36 cellular contexts compared by ENCODE assay signal in the genomic region with DNA sequence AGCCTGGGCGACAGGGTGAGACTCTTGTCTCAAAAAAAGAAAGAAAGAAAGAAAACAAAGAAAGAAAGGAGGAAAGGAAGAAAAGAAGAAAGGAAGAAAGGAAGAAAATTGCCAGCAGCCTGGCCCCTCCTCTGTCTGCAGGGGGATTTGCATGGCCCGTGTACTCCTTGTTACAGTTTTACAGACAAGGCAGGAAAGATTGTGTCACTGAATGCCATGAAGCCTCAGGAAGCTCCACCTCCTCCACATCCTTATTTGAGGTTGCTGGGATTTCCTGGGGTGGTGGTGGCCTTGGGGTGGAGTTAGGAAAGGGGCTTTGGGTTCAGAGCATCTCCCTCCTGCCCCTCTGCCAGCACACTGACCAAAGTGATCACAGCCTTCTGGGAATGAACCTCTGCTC. TPM values are rescaled to one million over a fixed set of nuclear protein-coding genes. Genes with fewer than 3 reads are reported as not detected.
DNase-seq lines count a peak whose midpoint lies in the region; ATAC-seq, FAIRE-seq and TF ChIP-seq lines count a peak whose summit lies in the region.
"Had no signal": no experiment of that assay in that cellular context is flagged by ENCODE, and none has a peak within 500 bp of the region (broad histone marks: within the 10 kb centered on the region; RNA-seq: fewer than 3 reads in every experiment).

No MANE protein-coding gene starts in this region.

- no peak overlapping the region for H3K4me3 ChIP-seq in BLaER1
- no peak overlapping the region for H3K4me3 ChIP-seq in K562
- no peak overlapping the region for H3K4me3 ChIP-seq in HepG2 (replicated peaks in 1 of 3; ENCODE audit: insufficient read depth in 1 of 3, low read depth in 2 of 3, low read length in 3 of 3)
- no peak overlapping the region for H3K4me3 ChIP-seq in CD4-positive, alpha-beta memory T cell (ENCODE audit: low read length in 2 of 2)
- no peak overlapping the region for H3K4me3 ChIP-seq in Karpas-422 (ENCODE audit: low read length)
- H3K4me3 ChIP-seq: coronary artery, esophagus muscularis mucosa, left lung, PC-9, psoas muscle, thyroid gland had no signal

- no peak overlapping the region for H2AFZ ChIP-seq in K562 (ENCODE audit: low read depth, low read length)
- no peak overlapping the region for H2AFZ ChIP-seq in HepG2 (ENCODE audit: low read length)
- no peak overlapping the region for H2AFZ ChIP-seq in Karpas-422 (ENCODE audit: low read length)
- H2AFZ ChIP-seq: PC-9 had no signal

- no peak overlapping the region for H3K27ac ChIP-seq in BLaER1
- H3K27ac ChIP-seq in K562 (ENCODE audit: extremely low read depth, low read depth, low read length), result no peak overlapping the region
- no peak overlapping the region for H3K27ac ChIP-seq in HepG2 (ENCODE audit: extremely low read length, insufficient read depth, low read length)
- H3K27ac ChIP-seq in CD4-positive, alpha-beta memory T cell (ENCODE audit: low read depth, low read length), result no peak overlapping the region
- no peak overlapping the region for H3K27ac ChIP-seq in Karpas-422 (ENCODE audit: low read length)
- H3K27ac ChIP-seq: coronary artery, esophagus muscularis mucosa, foreskin keratinocyte, left lung, PC-9, psoas muscle, thyroid gland had no signal

- H3K9me3 Mint-ChIP-seq in CD4-positive, alpha-beta memory T cell, result peaks cover 0 to 1% (median 0%) of the 10 kb centered on the region in 8 donors
- H3K9me3 Mint-ChIP-seq: CD8-positive, alpha-beta memory T cell; effector memory CD8-positive, alpha-beta T cell; mesothelial cell of epicardium; stimulated activated naive CD8-positive, alpha-beta T cell treated with anti-CD3 and anti-CD28 coated beads, Interleukin-15, amount 100 ng/mL, for 72 hours; T-helper 2 cell treated with Interferon-gamma antibody and Interleukin-4, amounts not matched to agents 5 μg/mL and 100 μg/mL, for 36 hours; WTC11 had no signal

- no peak overlapping the region for H3K4me3 Mint-ChIP-seq in CD4-positive, alpha-beta memory T cell
- H3K4me3 Mint-ChIP-seq: CD8-positive, alpha-beta memory T cell; effector memory CD8-positive, alpha-beta T cell; mesothelial cell of epicardium; naive B cell; stimulated activated naive CD8-positive, alpha-beta T cell treated with anti-CD3 and anti-CD28 coated beads, Interleukin-15, amount 100 ng/mL, for 72 hours; T-helper 2 cell treated with Interferon-gamma antibody and Interleukin-4, amounts not matched to agents 5 μg/mL and 100 μg/mL, for 36 hours; WTC11 had no signal

- intact Hi-C loops in K562 (cut with micrococcal nuclease), result no loop called here
- intact Hi-C loops in HepG2 (cut with micrococcal nuclease; ENCODE audit: unreplicated experiment), result no loop called here
- intact Hi-C loops in CD4-positive, alpha-beta memory T cell (cut with micrococcal nuclease), result no loop called here

- no peak for TF ChIP-seq EP300 in K562 (IDR thresholded peaks at IDR 0.05; ENCODE audit: low read length)
- TF ChIP-seq EP300 in HepG2 (IDR thresholded peaks at IDR 0.05; ENCODE audit: low read depth in 2 of 2, low read length in 2 of 2), result no peak
- no peak for TF ChIP-seq EP300 in HepG2 (CRISPR knock-in tag; IDR thresholded peaks at IDR 0.05; ENCODE audit: borderline replicate concordance)

- no peaks in the 10 kb centered on the region for H3K79me2 ChIP-seq in K562 (ENCODE audit: control insufficient read depth, insufficient read depth, low read length)
- H3K79me2 ChIP-seq in HepG2 (ENCODE audit: insufficient read depth, low read length), result no peaks in the 10 kb centered on the region
- no peaks in the 10 kb centered on the region for H3K79me2 ChIP-seq in Karpas-422 (ENCODE audit: low read length)

- H3K4me1 Mint-ChIP-seq in CD4-positive, alpha-beta memory T cell, result peaks cover 0 to 4% (median 0%) of the 10 kb centered on the region in 4 donors
- H3K4me1 Mint-ChIP-seq: stimulated activated naive CD8-positive, alpha-beta T cell treated with anti-CD3 and anti-CD28 coated beads, Interleukin-15, amount 100 ng/mL, for 72 hours had no signal

- in situ Hi-C loops in K562 (cut with MboI), result no loop called here
- in situ Hi-C loops in HepG2 (cut with HindIII; ENCODE audit: extremely low pct_ligation_motif_present, low pct_unique_long_range_greater_than_20kb), result no loop called here

- H4K20me1 ChIP-seq in BLaER1, result no peaks in the 10 kb centered on the region
- no peaks in the 10 kb centered on the region for H4K20me1 ChIP-seq in K562 (replicated peaks; ENCODE audit: control insufficient read depth, insufficient read depth, low read length)
- no peaks in the 10 kb centered on the region for H4K20me1 ChIP-seq in HepG2 (ENCODE audit: insufficient read depth, low read length)
- H4K20me1 ChIP-seq in Karpas-422 (ENCODE audit: insufficient read depth, low read depth, low read length), result no peaks in the 10 kb centered on the region

- H3K36me3 ChIP-seq in BLaER1 (no peaks in the 10 kb centered on the region), K562 (ENCODE audit: control insufficient read depth, insufficient read depth, low read length) (no peaks in the 10 kb centered on the region), HepG2 (replicated peaks in 1 of 2; ENCODE audit: control insufficient read depth in 1 of 2, insufficient read depth in 2 of 2, low read length in 2 of 2) (no peaks in the 10 kb centered on the region), Karpas-422 (ENCODE audit: insufficient read depth, low read length) (no peaks in the 10 kb centered on the region)
- H3K36me3 ChIP-seq in CD4-positive, alpha-beta memory T cell (ENCODE audit: insufficient read depth, low read length), result no peaks in the 10 kb centered on the region
- H3K36me3 ChIP-seq: esophagus muscularis mucosa, left lung, thyroid gland had no signal

- no TSS peak for BruUV-seq in K562 (replicated peaks; lab: Mats Ljungman, UMichigan)
- BruUV-seq in HepG2 (replicated peaks; lab: Mats Ljungman, UMichigan), result no TSS peak

- TF ChIP-seq POLR2A in K562 (conservative IDR thresholded peaks at IDR 0.05) (no peak), HepG2 (IDR thresholded peaks at IDR 0.05; ENCODE audit: insufficient read depth in 1 of 2, low read depth in 2 of 2, low read length in 2 of 2) (no peak)

- no peak for TF ChIP-seq RAD21 in K562 (CRISPR knock-in tag; conservative IDR thresholded peaks at IDR 0.05 in 1 of 2, IDR thresholded peaks at IDR 0.05 in 1 of 2)
- no peak for TF ChIP-seq RAD21 in HepG2 (CRISPR knock-in tag; IDR thresholded peaks at IDR 0.05)

- H3K4me1 ChIP-seq in BLaER1 (peaks cover 60% of the 10 kb centered on the region), K562 (replicated peaks in 1 of 2; ENCODE audit: control insufficient read depth in 2 of 2, insufficient read depth in 2 of 2, low read length in 2 of 2) (no peaks in the 10 kb centered on the region; a peak in 1 of 5 replicates), HepG2 (ENCODE audit: insufficient read depth, low read length) (peaks cover 7% of the 10 kb centered on the region; the same call in 1 of the 2 replicates), Karpas-422 (ENCODE audit: low read length) (peaks cover 12% of the 10 kb centered on the region)
- H3K4me1 ChIP-seq in CD4-positive, alpha-beta memory T cell (ENCODE audit: insufficient read depth, low read length), result no peaks in the 10 kb centered on the region
- H3K4me1 ChIP-seq: foreskin keratinocyte, psoas muscle had no signal

- H3K9me3 ChIP-seq in BLaER1 (no peaks in the 10 kb centered on the region), K562 (replicated peaks; ENCODE audit: control insufficient read depth, insufficient read depth, low read depth, low read length) (no peaks in the 10 kb centered on the region), HepG2 (ENCODE audit: low read length) (no peaks in the 10 kb centered on the region), Karpas-422 (ENCODE audit: low read length) (no peaks in the 10 kb centered on the region)
- no peaks in the 10 kb centered on the region for H3K9me3 ChIP-seq in CD4-positive, alpha-beta memory T cell (ENCODE audit: control insufficient read depth in 1 of 2, low read length in 2 of 2)
- H3K9me3 ChIP-seq: esophagus muscularis mucosa, left lung, psoas muscle, thyroid gland had no signal

- CTCF ChIA-PET in K562 (lab: Yijun Ruan, JAX; ENCODE audit: low intra/inter-chr PET ratio) (no interaction called here), HepG2 (lab: Yijun Ruan, JAX; ENCODE audit: low intra/inter-chr PET ratio, low total read pairs) (no interaction called here)
- CTCF ChIA-PET in CD4-positive, alpha-beta memory T cell (lab: Charles Lee; ENCODE audit: partially characterized antibody), result no interaction called here

- H3K36me3 Mint-ChIP-seq in CD4-positive, alpha-beta memory T cell, result no peaks in the 10 kb centered on the region
- H3K36me3 Mint-ChIP-seq: CD8-positive, alpha-beta memory T cell; mesothelial cell of epicardium; naive B cell; WTC11 had no signal

- H3K9ac ChIP-seq in BLaER1 (no peak overlapping the region), K562 (ENCODE audit: insufficient read depth in 1 of 2, low read depth in 2 of 2, low read length in 2 of 2) (no peak overlapping the region), HepG2 (ENCODE audit: insufficient read depth, low read depth, low read length) (no peak overlapping the region), Karpas-422 (ENCODE audit: low read length) (no peak overlapping the region)

- FAIRE-seq in K562 (lab: Jason Lieb, UNC) (no peak), HepG2 (lab: Jason Lieb, UNC) (peak; percentile 40)
- FAIRE-seq: A204.1, bronchial epithelial cell had no signal

- ATAC-seq in K562 (0 out of 3 replicates have a peak, but pooled peaks have one; percentile 28), HepG2 (peak; percentile 61), GM21529 (IDR thresholded peaks at IDR 0.05; ENCODE audit: unreplicated experiment) (no peak)
- ATAC-seq: effector memory CD8-positive, alpha-beta T cell; foreskin keratinocyte; HCT116; left lung; psoas muscle; Right ventricle myocardium inferior; SK-N-SH treated with all-trans-retinoic acid at 6 μM for 48 hours; stimulated activated naive CD8-positive, alpha-beta T cell treated with anti-CD3 and anti-CD28 coated beads, Interleukin-15, amount 100 ng/mL, for 72 hours; WTC11 had no signal

- no peaks in the 10 kb centered on the region for H3K9me2 ChIP-seq in Karpas-422 (replicated peaks; ENCODE audit: insufficient read depth, low read length)

- POLR2A ChIA-PET in K562 (lab: Yijun Ruan, JAX), result interaction anchor here (0.6 kb wide), 1 partner anchor 161 kb away, joined by 3 read pairs; no protein-coding TSS in a partner anchor
- POLR2A ChIA-PET in HepG2 (lab: Yijun Ruan, JAX), result no interaction called here
- POLR2A ChIA-PET in CD4-positive, alpha-beta memory T cell (lab: Charles Lee; ENCODE audit: partially characterized antibody), result no interaction called here

- H3K27me3 Mint-ChIP-seq in CD4-positive, alpha-beta memory T cell, result no peaks in the 10 kb centered on the region
- H3K27me3 Mint-ChIP-seq: CD8-positive, alpha-beta memory T cell; effector memory CD8-positive, alpha-beta T cell; naive B cell; stimulated activated naive CD8-positive, alpha-beta T cell treated with anti-CD3 and anti-CD28 coated beads, Interleukin-15, amount 100 ng/mL, for 72 hours had no signal

- H3K27ac Mint-ChIP-seq in CD4-positive, alpha-beta memory T cell, result no peak overlapping the region
- H3K27ac Mint-ChIP-seq: CD8-positive, alpha-beta memory T cell; effector memory CD8-positive, alpha-beta T cell; mesothelial cell of epicardium; naive B cell; stimulated activated naive CD8-positive, alpha-beta T cell treated with anti-CD3 and anti-CD28 coated beads, Interleukin-15, amount 100 ng/mL, for 72 hours; T-helper 2 cell treated with Interferon-gamma antibody and Interleukin-4, amounts not matched to agents 5 μg/mL and 100 μg/mL, for 36 hours; WTC11 had no signal

- no peaks in the 10 kb centered on the region for H3K27me3 ChIP-seq in BLaER1
- no peaks in the 10 kb centered on the region; a peak in 1 of 5 replicates for H3K27me3 ChIP-seq in K562 (ENCODE audit: control insufficient read depth in 2 of 2, insufficient read depth in 2 of 2, low read length in 2 of 2)
- no peaks in the 10 kb centered on the region for H3K27me3 ChIP-seq in HepG2 (ENCODE audit: control insufficient read depth in 1 of 2, insufficient read depth in 2 of 2, low read length in 2 of 2)
- no peaks in the 10 kb centered on the region for H3K27me3 ChIP-seq in CD4-positive, alpha-beta memory T cell (ENCODE audit: insufficient read depth, low read length)
- H3K27me3 ChIP-seq in Karpas-422 (ENCODE audit: low read length), result no peaks in the 10 kb centered on the region
- H3K27me3 ChIP-seq: esophagus muscularis mucosa, foreskin keratinocyte, left lung, thyroid gland had no signal

- no peaks in the 10 kb centered on the region for H3K9me1 ChIP-seq in K562 (ENCODE audit: control insufficient read depth, insufficient read depth, low read length)

- WGBS in K562 (ENCODE audit: insufficient coverage, low coverage, missing lambda C conversion rate), result 8% methylated on average over 2 of the region's 2 CpGs
- 40% methylated on average over 2 of the region's 2 CpGs for WGBS in HepG2 (ENCODE audit: low lambda C conversion rate)

- no peak for TF ChIP-seq CTCF in K562 (IDR thresholded peaks at IDR 0.05 in 2 of 3, conservative IDR thresholded peaks at IDR 0.05 in 1 of 3; ENCODE audit: insufficient read depth in 2 of 3, low read depth in 1 of 3, low read length in 3 of 3)
- TF ChIP-seq CTCF in HepG2 (CRISPR knock-in tag; IDR thresholded peaks at IDR 0.05), result no peak

- DNase-seq in HK-2 (ENCODE audit: unreplicated experiment) (peak; percentile 42), K562 (ENCODE audit: extremely low read depth in 1 of 4, low spot score in 3 of 4) (no peak), HepG2 (ENCODE audit: low spot score) (no peak), Karpas-422 (no peak)
- no peak for DNase-seq in CD4-positive, alpha-beta memory T cell
- DNase-seq in activated CD4-positive, alpha-beta T cell treated with anti-CD3 and anti-CD28 coated beads, Interleukin-2, amount 50 U/mL, for 4 hours, result no peak
- DNase-seq: activated CD4-positive, alpha-beta T cell treated with anti-CD3 and anti-CD28 coated beads, Interleukin-2, amount 50 U/mL, for 1 hour; activated naive CD4-positive, alpha-beta T cell treated with anti-CD3 and anti-CD28 coated beads, Interleukin-2, amount 50 U/mL, for 16 hours; amygdala; effector memory CD8-positive, alpha-beta T cell; foreskin keratinocyte; left lung; naive B cell; NCI-H1048; NCI-H1694; NCI-H2171; NCI-H524 treated with DMSO at 0.1 percent for 48 hours; nucleus accumbens; PC-9; psoas muscle; stimulated activated CD8-positive, alpha-beta memory T cell treated with anti-CD3 and anti-CD28 coated beads, Interleukin-4, amount 100 ng/mL, for 48 hours; stimulated activated naive CD8-positive, alpha-beta T cell treated with anti-CD3 and anti-CD28 coated beads, Interleukin-15, amount 100 ng/mL, for 72 hours; thyroid gland had no signal

- H3K4me2 ChIP-seq in BLaER1 (peak overlapping the region; percentile 55), K562 (ENCODE audit: insufficient read depth, low read length) (no peak overlapping the region), HepG2 (ENCODE audit: low read depth, low read length) (no peak overlapping the region), Karpas-422 (ENCODE audit: low read depth, low read length, poor library complexity, severe bottlenecking) (no peak overlapping the region)
- H3K4me2 ChIP-seq: PC-9 had no signal

RNA-seq across cellular contexts. Expression of a gene that starts 23.6 kb away (rescaled TPM):
- total RNA-seq in K562 (2011; cell fraction: chromatin; rRNA removed; ENCODE audit: low replicate concordance), result 60.4 and 84.1 TPM in 2 replicates
- 47.2 and 54.3 TPM in 2 replicates for total RNA-seq in K562 (2011; cell fraction: nucleolus; rRNA removed)
- 53.7 and 61.0 TPM in 2 replicates for total RNA-seq in K562 (2011; cell fraction: nucleoplasm; rRNA removed)
- total RNA-seq in K562 (2014; rRNA removed), result 75.5 and 77.8 TPM in 2 replicates
- total RNA-seq in K562 (2014; rRNA removed; fragmentation: Illumina TruSeq; extraction: Trizol), result 66.2 and 69.2 TPM in 2 replicates
- total RNA-seq in K562 (2015; rRNA removed; fragmentation: Illumina TruSeq; extraction: Trizol), result 79.1 and 90.5 TPM in 2 replicates
- total RNA-seq in K562 (2021), result 55.2 and 56.5 TPM in 2 replicates
- polyA plus RNA-seq in K562 (2011; rRNA removed), result 75.3 and 76.3 TPM in 2 replicates
- 80.3 and 88.1 TPM in 2 replicates for polyA plus RNA-seq in K562 (2011; cell fraction: cytosol; rRNA removed)
- polyA plus RNA-seq in K562 (2011; cell fraction: nucleus; rRNA removed), result 73.5 and 86.5 TPM in 2 replicates
- 58.5 and 70.9 TPM in 2 replicates for polyA plus RNA-seq in K562 (2012)
- polyA plus RNA-seq in K562 (2014; fragmentation: Illumina TruSeq; extraction: Trizol), result 74.4 and 79.1 TPM in 2 replicates
- 10 to 100 TPM; 20.5 to 30.4 TPM for polyA plus RNA-seq in K562 (2014; fragmentation: Nextera tagmentation; extraction: Ambion mirVana)
- polyA plus RNA-seq in K562 (2014; rRNA removed), result 84.5 and 90.0 TPM in 2 replicates
- 68.0 and 92.8 TPM in 2 replicates for polyA minus RNA-seq in K562 (2011; rRNA and poly(A)+ RNA removed)
- 50.4 and 54.9 TPM in 2 replicates for polyA minus RNA-seq in K562 (2011; cell fraction: cytosol; rRNA and poly(A)+ RNA removed)
- 23.3 and 44.5 TPM in 2 replicates for polyA minus RNA-seq in K562 (2011; cell fraction: nucleus; rRNA and poly(A)+ RNA removed)
- 87.4 and 103 TPM in 2 replicates for total RNA-seq in HepG2 (2016; rRNA removed; fragmentation: Illumina TruSeq; extraction: Trizol)
- total RNA-seq in HepG2 (2016; cell fraction: cytosol; rRNA removed; fragmentation: Illumina TruSeq; extraction: Trizol; ENCODE audit: low read depth), result 20.4 and 23.7 TPM in 2 replicates
- total RNA-seq in HepG2 (2016; cell fraction: insoluble cytoplasmic fraction; rRNA removed; fragmentation: Illumina TruSeq; extraction: Trizol), result 90.5 and 106 TPM in 2 replicates
- total RNA-seq in HepG2 (2016; cell fraction: membrane; rRNA removed; fragmentation: Illumina TruSeq; extraction: Trizol), result 20.9 and 22.6 TPM in 2 replicates
- total RNA-seq in HepG2 (2016; cell fraction: nucleus; rRNA removed; fragmentation: Illumina TruSeq; extraction: Trizol), result 54.6 and 63.8 TPM in 2 replicates
- 62.3 and 73.1 TPM in 2 replicates for polyA plus RNA-seq in HepG2 (2011; rRNA removed)
- polyA plus RNA-seq in HepG2 (2011; cell fraction: cytosol; rRNA removed), result 55.6 and 61.8 TPM in 2 replicates
- polyA plus RNA-seq in HepG2 (2011; cell fraction: nucleus; rRNA removed), result 43.8 and 64.6 TPM in 2 replicates
- 38.8 and 48.5 TPM in 2 replicates for polyA plus RNA-seq in HepG2 (2012)
- polyA plus RNA-seq in HepG2 (2016; cell fraction: cytosol; fragmentation: Illumina TruSeq; extraction: Trizol; ENCODE audit: low read depth), result 8.6 and 8.9 TPM in 2 replicates
- polyA plus RNA-seq in HepG2 (2016; cell fraction: insoluble cytoplasmic fraction; fragmentation: Illumina TruSeq; extraction: Trizol; ENCODE audit: low read depth), result 99.6 and 104 TPM in 2 replicates
- 10.4 and 12.5 TPM in 2 replicates for polyA plus RNA-seq in HepG2 (2016; cell fraction: membrane; fragmentation: Illumina TruSeq; extraction: Trizol; ENCODE audit: low read depth)
- 91.7 and 107 TPM in 2 replicates for polyA plus RNA-seq in HepG2 (2016; cell fraction: nucleus; fragmentation: Illumina TruSeq; extraction: Trizol; ENCODE audit: insufficient read depth, low read depth)
- polyA minus RNA-seq in HepG2 (2011; rRNA and poly(A)+ RNA removed; ENCODE audit: low replicate concordance), result 62.6 and 62.7 TPM in 2 replicates
- polyA minus RNA-seq in HepG2 (2011; cell fraction: cytosol; rRNA and poly(A)+ RNA removed), result 32.8 and 51.6 TPM in 2 replicates
- 30.4 and 37.3 TPM in 2 replicates for polyA minus RNA-seq in HepG2 (2011; cell fraction: nucleus; rRNA and poly(A)+ RNA removed)
- total RNA-seq in CD4-positive, alpha-beta memory T cell, result 10 to 100 TPM; 25.4 to 26.3 TPM
- polyA plus RNA-seq in CD4-positive, alpha-beta memory T cell, result 10 to 100 TPM; 35.7 to 54.0 TPM
- total RNA-seq in Karpas-422 (2014; rRNA removed; shearing (Covaris generic); ENCODE audit: low replicate concordance), result 50.6 and 60.5 TPM in 2 replicates
